Comparison of ENCODE assay signal across 14 cellular contexts in the genomic region with DNA sequence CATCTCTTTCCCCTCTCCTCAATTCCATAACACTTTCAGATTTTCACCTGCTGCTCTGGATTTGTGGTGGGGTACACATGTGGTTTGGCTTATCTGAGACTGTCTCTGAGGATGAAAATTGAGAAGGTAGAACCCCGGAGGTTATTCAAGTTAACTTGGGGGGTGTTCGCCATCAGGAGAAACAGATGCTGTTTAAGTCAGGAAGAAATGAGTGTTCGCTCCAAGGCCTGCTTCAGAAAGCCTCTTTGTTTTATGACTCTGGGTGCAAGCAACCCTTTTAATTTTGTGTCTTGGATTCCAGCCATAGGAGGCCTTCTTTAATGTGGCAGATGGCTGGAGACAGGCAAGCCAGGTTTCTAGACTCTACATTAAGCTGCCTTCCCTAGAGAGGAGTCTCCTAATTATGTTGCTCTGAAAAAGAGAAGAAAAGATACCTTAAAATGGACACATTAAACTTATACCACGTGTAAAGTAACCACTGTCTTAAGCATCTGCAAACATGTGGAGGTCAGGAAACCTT.
"Had no signal": no experiment of that assay in that cellular context is flagged by ENCODE, and none has a peak within 500 bp of the region (broad histone marks: within the 10 kb centered on the region; RNA-seq: fewer than 3 reads in every experiment).

No MANE protein-coding gene starts in this region.

- DNase-seq: activated CD4-positive, alpha-beta T cell treated with anti-CD3 and anti-CD28 coated beads for 48 hours; activated CD8-positive, alpha-beta memory T cell treated with anti-CD3 and anti-CD28 coated beads, Interleukin-2, amount 50 U/mL, for 48 hours; activated CD8-positive, alpha-beta T cell treated with anti-CD3 and anti-CD28 coated beads, Interleukin-2, amount 10 ng/mL, durations not matched to agents 7 days and 5 days; colonic mucosa; effector CD4-positive, alpha-beta T cell; heart right ventricle; posterior cingulate gyrus; T1000; tibial artery had no signal

- H3K9me3 ChIP-seq: colonic mucosa, heart right ventricle, neutrophil, right atrium auricular region, tibial artery, vagina had no signal

- ATAC-seq: activated CD8-positive, alpha-beta T cell treated with anti-CD3 and anti-CD28 coated beads, Interleukin-2, amount 10 ng/mL, durations not matched to agents 7 days and 5 days; heart right ventricle had no signal

- H3K27ac ChIP-seq: cardiac muscle cell, colonic mucosa, heart right ventricle, neutrophil, right atrium auricular region, skin epidermis, tibial artery, vagina had no signal

- H3K36me3 ChIP-seq: cardiac muscle cell, colonic mucosa, heart right ventricle, neutrophil, right atrium auricular region, vagina had no signal

- H3K27me3 ChIP-seq: colonic mucosa, right atrium auricular region, tibial artery, vagina had no signal

- H3K4me3 ChIP-seq: cardiac muscle cell, colonic mucosa, heart right ventricle, right atrium auricular region, skin epidermis, tibial artery, vagina had no signal
